31 cellular contexts compared by ENCODE assay signal in the genomic region with DNA sequence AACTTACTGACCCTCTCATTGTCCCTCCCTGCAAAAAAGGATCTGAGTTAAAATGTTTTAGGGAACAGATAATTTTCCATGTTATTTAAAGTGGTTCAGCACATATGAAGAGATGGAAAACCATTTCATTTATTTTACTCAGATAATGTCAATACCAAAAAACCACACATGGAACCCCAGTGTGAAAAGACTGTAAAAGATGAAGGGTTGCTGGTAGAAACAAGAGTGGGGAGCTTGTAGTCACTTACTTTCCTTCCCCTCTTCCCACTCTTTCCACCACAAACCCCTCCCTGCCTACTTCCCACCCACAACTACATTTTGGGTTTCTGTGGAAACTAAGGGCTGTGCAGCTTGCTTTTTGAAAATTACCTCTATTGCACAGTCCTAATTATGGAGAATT.
"Had no signal": no experiment of that assay in that cellular context is flagged by ENCODE, and none has a peak within 500 bp of the region (broad histone marks: within the 10 kb centered on the region; RNA-seq: fewer than 3 reads in every experiment).

No MANE protein-coding gene starts in this region.

- H3K27ac ChIP-seq: ascending aorta, breast epithelium, cardiac muscle cell, coronary artery, dorsolateral prefrontal cortex, WERI-Rb-1 had no signal

- ATAC-seq: activated CD4-positive, CD25-positive, alpha-beta regulatory T cell treated with anti-CD3 and anti-CD28 coated beads, Interleukin-2, amount 50 U/mL, for 24 hours; esophagus mucosa; T-helper 17 cell had no signal

- DNase-seq: activated B cell treated with CpG ODN at 0.5 μM for 24 hours; activated CD4-positive, alpha-beta memory T cell treated with anti-CD3 and anti-CD28 coated beads, Interleukin-2, amount 10 ng/mL, durations not matched to agents 7 days and 5 days; activated CD4-positive, alpha-beta T cell treated with anti-CD3 and anti-CD28 coated beads, Interleukin-2, amount 10 ng/mL, durations not matched to agents 7 days and 5 days; activated CD4-positive, alpha-beta T cell treated with anti-CD3 and anti-CD28 coated beads, Interleukin-2, amount 50 U/mL, for 4 hours; activated CD8-positive, alpha-beta memory T cell treated with anti-CD3 and anti-CD28 coated beads, Interleukin-2, amount 50 U/mL, for 48 hours; activated effector memory CD4-positive, alpha-beta T cell treated with Interleukin-2 at 50 U/mL for 16 hours; activated gamma-delta T cell treated with Interleukin-2 at 50 U/mL for 16 hours; activated naive CD4-positive, alpha-beta T cell treated with anti-CD3 and anti-CD28 coated beads, Interleukin-2, amount 50 U/mL, for 16 hours; activated naive CD4-positive, alpha-beta T cell treated with Interleukin-2 at 50 U/mL for 16 hours; activated T-cell treated with anti-CD3 and anti-CD28 coated beads, Interleukin-2, amount 50 U/mL, for 48 hours; central memory CD4-positive, alpha-beta T cell; cerebellar nuclear complex; dorsolateral prefrontal cortex; effector memory CD4-positive, alpha-beta T cell; foreskin fibroblast; T-helper 1 cell; T-helper 17 cell; T1000; WERI-Rb-1 had no signal

- H3K4me3 ChIP-seq: ascending aorta, breast epithelium, cardiac muscle cell, coronary artery, dorsolateral prefrontal cortex had no signal

- H3K4me1 Mint-ChIP-seq: activated B cell treated with CpG ODN at 0.5 μM for 24 hours; activated CD4-positive, alpha-beta memory T cell treated with anti-CD3 and anti-CD28 coated beads, Interleukin-2, amount 10 ng/mL, durations not matched to agents 7 days and 5 days; activated CD4-positive, alpha-beta T cell treated with anti-CD3 and anti-CD28 coated beads, Interleukin-2, amount 10 ng/mL, durations not matched to agents 7 days and 5 days; brain; endodermal cell had no signal

- H3K27me3 ChIP-seq: ascending aorta, breast epithelium, cardiac muscle cell, dorsolateral prefrontal cortex had no signal

- FAIRE-seq: frontal cortex had no signal

- H3K4me1 ChIP-seq: ascending aorta, breast epithelium had no signal

- H3K36me3 ChIP-seq: ascending aorta, breast epithelium, cardiac muscle cell, WERI-Rb-1 had no signal

- H3K27ac Mint-ChIP-seq: activated B cell treated with CpG ODN at 0.5 μM for 24 hours; activated CD4-positive, alpha-beta memory T cell treated with anti-CD3 and anti-CD28 coated beads, Interleukin-2, amount 10 ng/mL, durations not matched to agents 7 days and 5 days; activated CD4-positive, alpha-beta T cell treated with anti-CD3 and anti-CD28 coated beads, Interleukin-2, amount 10 ng/mL, durations not matched to agents 7 days and 5 days; activated naive CD8-positive, alpha-beta T cell; brain; dendritic cell treated with granulocyte-macrophage colony-stimulating factor and Interleukin-4, amounts not matched to agents 40 ng/mL and 50 ng/mL, for 4 days; endodermal cell; T-helper 17 cell; T-helper 2 cell treated with Interferon-gamma antibody and Interleukin-4, amounts not matched to agents 5 μg/mL and 100 μg/mL, for 36 hours had no signal

- H3K9me3 ChIP-seq: ascending aorta, breast epithelium had no signal

- H3K27me3 Mint-ChIP-seq: activated B cell treated with CpG ODN at 0.5 μM for 24 hours; activated CD4-positive, alpha-beta T cell treated with anti-CD3 and anti-CD28 coated beads, Interleukin-2, amount 10 ng/mL, durations not matched to agents 7 days and 5 days; activated naive CD8-positive, alpha-beta T cell had no signal

- H3K9me3 Mint-ChIP-seq: activated B cell treated with CpG ODN at 0.5 μM for 24 hours; dendritic cell treated with granulocyte-macrophage colony-stimulating factor and Interleukin-4, amounts not matched to agents 40 ng/mL and 50 ng/mL, for 4 days; endodermal cell; T-helper 2 cell treated with Interferon-gamma antibody and Interleukin-4, amounts not matched to agents 5 μg/mL and 100 μg/mL, for 36 hours had no signal

- H3K4me3 Mint-ChIP-seq: activated B cell treated with CpG ODN at 0.5 μM for 24 hours; activated CD4-positive, alpha-beta memory T cell treated with anti-CD3 and anti-CD28 coated beads, Interleukin-2, amount 10 ng/mL, durations not matched to agents 7 days and 5 days; activated CD4-positive, alpha-beta T cell treated with anti-CD3 and anti-CD28 coated beads, Interleukin-2, amount 10 ng/mL, durations not matched to agents 7 days and 5 days; activated naive CD8-positive, alpha-beta T cell; brain; dendritic cell treated with granulocyte-macrophage colony-stimulating factor and Interleukin-4, amounts not matched to agents 40 ng/mL and 50 ng/mL, for 4 days; endodermal cell; T-helper 2 cell treated with Interferon-gamma antibody and Interleukin-4, amounts not matched to agents 5 μg/mL and 100 μg/mL, for 36 hours had no signal

- H3K36me3 Mint-ChIP-seq: activated naive CD8-positive, alpha-beta T cell; brain had no signal
